1 cellular context compared by ENCODE assay signal in the genomic region with DNA sequence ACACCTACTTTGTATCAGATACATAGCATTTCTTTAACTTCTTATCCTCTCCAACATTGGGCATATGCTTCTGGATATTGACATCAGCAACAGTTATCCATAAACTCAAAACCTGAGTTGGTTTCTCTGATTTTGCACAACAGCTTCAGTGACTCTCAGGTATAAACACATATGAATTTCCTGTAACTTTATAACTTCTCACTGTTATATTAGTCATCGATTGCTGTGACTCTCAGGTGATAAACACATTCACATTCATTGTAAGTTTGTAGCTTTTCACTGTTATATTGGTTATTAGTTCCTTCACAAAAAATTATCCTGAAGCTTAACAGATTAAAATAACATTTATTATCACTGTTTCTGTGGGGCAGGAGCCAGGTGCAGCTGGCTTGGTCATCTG.
TF ChIP-seq lines count a peak whose summit lies in the region.

No MANE protein-coding gene starts in this region.

TF ChIP-seq in HepG2, 621 proteins besides CTCF, POLR2A, EP300 and RAD21 (continued from another document):
- TF ChIP-seq, protein P1, sequence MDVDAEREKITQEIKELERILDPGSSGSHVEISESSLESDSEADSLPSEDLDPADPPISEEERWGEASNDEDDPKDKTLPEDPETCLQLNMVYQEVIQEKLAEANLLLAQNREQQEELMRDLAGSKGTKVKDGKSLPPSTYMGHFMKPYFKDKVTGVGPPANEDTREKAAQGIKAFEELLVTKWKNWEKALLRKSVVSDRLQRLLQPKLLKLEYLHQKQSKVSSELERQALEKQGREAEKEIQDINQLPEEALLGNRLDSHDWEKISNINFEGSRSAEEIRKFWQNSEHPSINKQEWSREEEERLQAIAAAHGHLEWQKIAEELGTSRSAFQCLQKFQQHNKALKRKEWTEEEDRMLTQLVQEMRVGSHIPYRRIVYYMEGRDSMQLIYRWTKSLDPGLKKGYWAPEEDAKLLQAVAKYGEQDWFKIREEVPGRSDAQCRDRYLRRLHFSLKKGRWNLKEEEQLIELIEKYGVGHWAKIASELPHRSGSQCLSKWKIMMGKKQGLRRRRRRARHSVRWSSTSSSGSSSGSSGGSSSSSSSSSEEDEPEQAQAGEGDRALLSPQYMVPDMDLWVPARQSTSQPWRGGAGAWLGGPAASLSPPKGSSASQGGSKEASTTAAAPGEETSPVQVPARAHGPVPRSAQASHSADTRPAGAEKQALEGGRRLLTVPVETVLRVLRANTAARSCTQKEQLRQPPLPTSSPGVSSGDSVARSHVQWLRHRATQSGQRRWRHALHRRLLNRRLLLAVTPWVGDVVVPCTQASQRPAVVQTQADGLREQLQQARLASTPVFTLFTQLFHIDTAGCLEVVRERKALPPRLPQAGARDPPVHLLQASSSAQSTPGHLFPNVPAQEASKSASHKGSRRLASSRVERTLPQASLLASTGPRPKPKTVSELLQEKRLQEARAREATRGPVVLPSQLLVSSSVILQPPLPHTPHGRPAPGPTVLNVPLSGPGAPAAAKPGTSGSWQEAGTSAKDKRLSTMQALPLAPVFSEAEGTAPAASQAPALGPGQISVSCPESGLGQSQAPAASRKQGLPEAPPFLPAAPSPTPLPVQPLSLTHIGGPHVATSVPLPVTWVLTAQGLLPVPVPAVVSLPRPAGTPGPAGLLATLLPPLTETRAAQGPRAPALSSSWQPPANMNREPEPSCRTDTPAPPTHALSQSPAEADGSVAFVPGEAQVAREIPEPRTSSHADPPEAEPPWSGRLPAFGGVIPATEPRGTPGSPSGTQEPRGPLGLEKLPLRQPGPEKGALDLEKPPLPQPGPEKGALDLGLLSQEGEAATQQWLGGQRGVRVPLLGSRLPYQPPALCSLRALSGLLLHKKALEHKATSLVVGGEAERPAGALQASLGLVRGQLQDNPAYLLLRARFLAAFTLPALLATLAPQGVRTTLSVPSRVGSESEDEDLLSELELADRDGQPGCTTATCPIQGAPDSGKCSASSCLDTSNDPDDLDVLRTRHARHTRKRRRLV (CRISPR knock-in tag; IDR thresholded peaks at IDR 0.05): no peak
- TF ChIP-seq ZFP37 (CRISPR knock-in tag; IDR thresholded peaks at IDR 0.05; ENCODE audit: borderline replicate concordance): no peak
- TF ChIP-seq, protein P2, sequence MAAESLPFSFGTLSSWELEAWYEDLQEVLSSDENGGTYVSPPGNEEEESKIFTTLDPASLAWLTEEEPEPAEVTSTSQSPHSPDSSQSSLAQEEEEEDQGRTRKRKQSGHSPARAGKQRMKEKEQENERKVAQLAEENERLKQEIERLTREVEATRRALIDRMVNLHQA (CRISPR knock-in tag; IDR thresholded peaks at IDR 0.05): no peak
- no peak for TF ChIP-seq SOX6 (IDR thresholded peaks at IDR 0.05)
- TF ChIP-seq SOX6 (CRISPR knock-in tag; IDR thresholded peaks at IDR 0.05): no peak
- TF ChIP-seq NFKBIZ (CRISPR knock-in tag; IDR thresholded peaks at IDR 0.05): no peak
- TF ChIP-seq, protein P3, sequence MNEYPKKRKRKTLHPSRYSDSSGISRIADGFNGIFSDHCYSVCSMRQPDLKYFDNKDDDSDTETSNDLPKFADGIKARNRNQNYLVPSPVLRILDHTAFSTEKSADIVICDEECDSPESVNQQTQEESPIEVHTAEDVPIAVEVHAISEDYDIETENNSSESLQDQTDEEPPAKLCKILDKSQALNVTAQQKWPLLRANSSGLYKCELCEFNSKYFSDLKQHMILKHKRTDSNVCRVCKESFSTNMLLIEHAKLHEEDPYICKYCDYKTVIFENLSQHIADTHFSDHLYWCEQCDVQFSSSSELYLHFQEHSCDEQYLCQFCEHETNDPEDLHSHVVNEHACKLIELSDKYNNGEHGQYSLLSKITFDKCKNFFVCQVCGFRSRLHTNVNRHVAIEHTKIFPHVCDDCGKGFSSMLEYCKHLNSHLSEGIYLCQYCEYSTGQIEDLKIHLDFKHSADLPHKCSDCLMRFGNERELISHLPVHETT (CRISPR knock-in tag; conservative IDR thresholded peaks at IDR 0.05): no peak
- no peak for TF ChIP-seq ZNF549 (CRISPR knock-in tag; IDR thresholded peaks at IDR 0.05)
- TF ChIP-seq MIER3 (CRISPR knock-in tag; IDR thresholded peaks at IDR 0.05; ENCODE audit: borderline replicate concordance): no peak
- TF ChIP-seq RORA (CRISPR knock-in tag; IDR thresholded peaks at IDR 0.05): no peak
- TF ChIP-seq, protein P4, sequence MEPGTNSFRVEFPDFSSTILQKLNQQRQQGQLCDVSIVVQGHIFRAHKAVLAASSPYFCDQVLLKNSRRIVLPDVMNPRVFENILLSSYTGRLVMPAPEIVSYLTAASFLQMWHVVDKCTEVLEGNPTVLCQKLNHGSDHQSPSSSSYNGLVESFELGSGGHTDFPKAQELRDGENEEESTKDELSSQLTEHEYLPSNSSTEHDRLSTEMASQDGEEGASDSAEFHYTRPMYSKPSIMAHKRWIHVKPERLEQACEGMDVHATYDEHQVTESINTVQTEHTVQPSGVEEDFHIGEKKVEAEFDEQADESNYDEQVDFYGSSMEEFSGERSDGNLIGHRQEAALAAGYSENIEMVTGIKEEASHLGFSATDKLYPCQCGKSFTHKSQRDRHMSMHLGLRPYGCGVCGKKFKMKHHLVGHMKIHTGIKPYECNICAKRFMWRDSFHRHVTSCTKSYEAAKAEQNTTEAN (CRISPR knock-in tag; conservative IDR thresholded peaks at IDR 0.05): no peak
- TF ChIP-seq, protein P5, sequence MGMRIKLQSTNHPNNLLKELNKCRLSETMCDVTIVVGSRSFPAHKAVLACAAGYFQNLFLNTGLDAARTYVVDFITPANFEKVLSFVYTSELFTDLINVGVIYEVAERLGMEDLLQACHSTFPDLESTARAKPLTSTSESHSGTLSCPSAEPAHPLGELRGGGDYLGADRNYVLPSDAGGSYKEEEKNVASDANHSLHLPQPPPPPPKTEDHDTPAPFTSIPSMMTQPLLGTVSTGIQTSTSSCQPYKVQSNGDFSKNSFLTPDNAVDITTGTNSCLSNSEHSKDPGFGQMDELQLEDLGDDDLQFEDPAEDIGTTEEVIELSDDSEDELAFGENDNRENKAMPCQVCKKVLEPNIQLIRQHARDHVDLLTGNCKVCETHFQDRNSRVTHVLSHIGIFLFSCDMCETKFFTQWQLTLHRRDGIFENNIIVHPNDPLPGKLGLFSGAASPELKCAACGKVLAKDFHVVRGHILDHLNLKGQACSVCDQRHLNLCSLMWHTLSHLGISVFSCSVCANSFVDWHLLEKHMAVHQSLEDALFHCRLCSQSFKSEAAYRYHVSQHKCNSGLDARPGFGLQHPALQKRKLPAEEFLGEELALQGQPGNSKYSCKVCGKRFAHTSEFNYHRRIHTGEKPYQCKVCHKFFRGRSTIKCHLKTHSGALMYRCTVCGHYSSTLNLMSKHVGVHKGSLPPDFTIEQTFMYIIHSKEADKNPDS (CRISPR knock-in tag; IDR thresholded peaks at IDR 0.05): no peak
